In genomic region chr11:107438148-107438547, GRCh38 we compare ENCODE assay signal across 23 cellular contexts.
"Had no signal": no experiment of that assay in that cellular context is flagged by ENCODE, and none has a peak within 500 bp of the region (broad histone marks: within the 10 kb centered on the region; RNA-seq: fewer than 3 reads in every experiment).

No MANE protein-coding gene starts in this region.

- H3K27ac Mint-ChIP-seq: activated CD4-positive, alpha-beta T cell treated with anti-CD3 and anti-CD28 coated beads, Interleukin-2, amount 10 ng/mL, durations not matched to agents 7 days and 5 days; activated CD8-positive, alpha-beta T cell treated with anti-CD3 and anti-CD28 coated beads for 36 hours; activated naive CD4-positive, alpha-beta T cell treated with anti-CD3 and anti-CD28 coated beads, Interleukin-2, amount 50 U/mL, for 24 hours; activated T-helper 1 cell treated with anti-CD3 and anti-CD28 coated beads, Interleukin-12 subunit alpha, Interleukin-12 subunit beta, Interleukin-2, Interleukin-4 antibody, amounts not matched to agents 30 ng/mL and 10 ng/mL and 1 ng/mL, durations not matched to agents 14 hours and 24 hours and 36 hours; dendritic cell treated with granulocyte-macrophage colony-stimulating factor and Interleukin-4, amounts not matched to agents 40 ng/mL and 50 ng/mL, for 4 days; type B pancreatic cell had no signal

- H3K27ac ChIP-seq: body of pancreas, cardiac muscle cell, spleen, thoracic aorta, vagina, WERI-Rb-1 had no signal

- H3K4me3 Mint-ChIP-seq: activated CD4-positive, alpha-beta T cell treated with anti-CD3 and anti-CD28 coated beads, Interleukin-2, amount 10 ng/mL, durations not matched to agents 7 days and 5 days; activated CD8-positive, alpha-beta T cell treated with anti-CD3 and anti-CD28 coated beads for 36 hours; activated naive CD4-positive, alpha-beta T cell treated with anti-CD3 and anti-CD28 coated beads, Interleukin-2, amount 50 U/mL, for 24 hours; activated T-helper 1 cell treated with anti-CD3 and anti-CD28 coated beads, Interleukin-12 subunit alpha, Interleukin-12 subunit beta, Interleukin-2, Interleukin-4 antibody, amounts not matched to agents 30 ng/mL and 10 ng/mL and 1 ng/mL, durations not matched to agents 14 hours and 24 hours and 36 hours; dendritic cell treated with granulocyte-macrophage colony-stimulating factor and Interleukin-4, amounts not matched to agents 40 ng/mL and 50 ng/mL, for 4 days; naive B cell; type B pancreatic cell had no signal

- H3K4me1 ChIP-seq: body of pancreas, spleen, vagina had no signal

- H3K9me3 ChIP-seq: body of pancreas, spleen, thoracic aorta, vagina had no signal

- H3K4me3 ChIP-seq: body of pancreas, cardiac muscle cell, lung, spleen, thoracic aorta, vagina had no signal

- ATAC-seq: activated CD8-positive, alpha-beta T cell treated with anti-CD3 and anti-CD28 coated beads for 36 hours; body of pancreas; left lobe of liver had no signal

- H3K9me3 Mint-ChIP-seq: activated CD4-positive, alpha-beta T cell treated with anti-CD3 and anti-CD28 coated beads, Interleukin-2, amount 10 ng/mL, durations not matched to agents 7 days and 5 days; activated CD8-positive, alpha-beta T cell treated with anti-CD3 and anti-CD28 coated beads for 36 hours; activated naive CD4-positive, alpha-beta T cell treated with anti-CD3 and anti-CD28 coated beads, Interleukin-2, amount 50 U/mL, for 24 hours; activated T-helper 1 cell treated with anti-CD3 and anti-CD28 coated beads, Interleukin-12 subunit alpha, Interleukin-12 subunit beta, Interleukin-2, Interleukin-4 antibody, amounts not matched to agents 30 ng/mL and 10 ng/mL and 1 ng/mL, durations not matched to agents 14 hours and 24 hours and 36 hours; dendritic cell treated with granulocyte-macrophage colony-stimulating factor and Interleukin-4, amounts not matched to agents 40 ng/mL and 50 ng/mL, for 4 days; naive B cell; type B pancreatic cell had no signal

- H3K27me3 Mint-ChIP-seq: activated CD4-positive, alpha-beta T cell treated with anti-CD3 and anti-CD28 coated beads, Interleukin-2, amount 10 ng/mL, durations not matched to agents 7 days and 5 days; activated CD8-positive, alpha-beta T cell treated with anti-CD3 and anti-CD28 coated beads for 36 hours; activated naive CD4-positive, alpha-beta T cell treated with anti-CD3 and anti-CD28 coated beads, Interleukin-2, amount 50 U/mL, for 24 hours; dendritic cell treated with granulocyte-macrophage colony-stimulating factor and Interleukin-4, amounts not matched to agents 40 ng/mL and 50 ng/mL, for 4 days; naive B cell; type B pancreatic cell had no signal

- H3K27me3 ChIP-seq: body of pancreas, cardiac muscle cell, spleen, vagina had no signal

- DNase-seq: activated CD4-positive, alpha-beta T cell treated with anti-CD3 and anti-CD28 coated beads, Interleukin-2, amount 10 ng/mL, durations not matched to agents 7 days and 5 days; activated CD4-positive, CD25-positive, alpha-beta regulatory T cell treated with anti-CD3 and anti-CD28 coated beads, Interleukin-2, amount 50 U/mL, for 72 hours; activated CD8-positive, alpha-beta T cell treated with anti-CD3 and anti-CD28 coated beads for 36 hours; activated gamma-delta T cell; anterior cingulate cortex; body of pancreas; effector CD4-positive, alpha-beta T cell; erythroblast; foreskin fibroblast; naive B cell; spleen; stimulated activated CD4-positive, alpha-beta T cell treated with anti-CD3 and anti-CD28 coated beads, Interleukin-4, amount 100 ng/mL, for 1 hour; stimulated activated naive CD4-positive, alpha-beta T cell treated with Interleukin-2 at 50 U/mL for 16 hours; WERI-Rb-1 had no signal
